27 cellular contexts compared by ENCODE assay signal in the genomic region with DNA sequence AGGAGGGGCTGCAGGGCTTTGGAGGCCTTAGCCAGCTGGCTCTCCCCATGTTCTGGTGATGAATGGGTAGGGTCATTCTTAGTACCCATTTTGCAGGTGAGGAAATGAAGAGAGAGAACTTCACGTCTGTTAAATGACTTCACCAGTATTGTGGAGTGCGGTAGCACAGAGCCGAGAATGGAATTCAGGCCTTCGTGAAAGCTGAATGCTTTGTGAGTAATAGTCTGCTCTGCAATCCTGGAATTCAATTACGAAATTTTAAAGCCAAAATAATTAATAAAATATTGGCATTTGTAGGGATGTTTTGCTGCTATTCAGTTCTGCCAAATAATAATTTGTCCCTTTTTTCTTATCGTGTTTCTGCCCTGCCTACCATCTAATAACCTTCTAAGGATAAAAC.
DNase-seq lines count a peak whose midpoint lies in the region; ATAC-seq, FAIRE-seq and TF ChIP-seq lines count a peak whose summit lies in the region.
"Had no signal": no experiment of that assay in that cellular context is flagged by ENCODE, and none has a peak within 500 bp of the region (broad histone marks: within the 10 kb centered on the region; RNA-seq: fewer than 3 reads in every experiment).

No MANE protein-coding gene starts in this region.

- TF ChIP-seq POLR2A in adrenal gland (IDR thresholded peaks at IDR 0.05): no peak

- H3K27me3 Mint-ChIP-seq in astrocyte (ENCODE audit: low read depth, unreplicated experiment): no peaks in the 10 kb centered on the region
- H3K27me3 Mint-ChIP-seq: progenitor cell of endocrine pancreas had no signal

- intact Hi-C loops in adrenal gland (cut with DNase I): no loop called here

- peaks cover 45% of the 10 kb centered on the region for H3F3A ChIP-seq in SK-N-SH (replicated peaks; ENCODE audit: insufficient read depth)

- no peak for FAIRE-seq in astrocyte (lab: Jason Lieb, UNC)
- FAIRE-seq: endometrium had no signal

- CTCF ChIA-PET in SK-N-SH (lab: Yijun Ruan, JAX): no interaction called here

- no peaks in the 10 kb centered on the region for H3K4me1 Mint-ChIP-seq in astrocyte (ENCODE audit: low read depth, unreplicated experiment)

- H3K9me3 Mint-ChIP-seq in astrocyte (ENCODE audit: unreplicated experiment): no peaks in the 10 kb centered on the region
- peaks cover 0 to 10% of the 10 kb centered on the region in 2 donors for H3K9me3 Mint-ChIP-seq in activated naive CD4-positive, alpha-beta T cell treated with anti-CD3 and anti-CD28 coated beads, Interleukin-2, amount 50 U/mL, for 72 hours

- 0 out of 4 replicates have a peak overlapping the region, but pooled peaks of 1 of the 2 experiments have one; percentile 6 for H3K27ac ChIP-seq in SK-N-SH (ENCODE audit: low read depth in 2 of 2, low read length in 1 of 2)
- no peak overlapping the region for H3K27ac ChIP-seq in astrocyte (ENCODE audit: low read depth, low read length)
- H3K27ac ChIP-seq in urinary bladder (ENCODE audit: low read depth): peak overlapping the region; percentile 41
- H3K27ac ChIP-seq in adrenal gland: no peak overlapping the region
- H3K27ac ChIP-seq: 22Rv1, colonic mucosa, stomach, upper lobe of left lung had no signal

- WGBS in SK-N-SH (ENCODE audit: low lambda C conversion rate): 81% methylated on average over 6 of the region's 6 CpGs
- WGBS in urinary bladder: 78% methylated on average over 6 of the region's 6 CpGs
- WGBS in adrenal gland, 4 donors: 75 to 89% (median 83%) methylated on average over 6 of the region's 6 CpGs

- H4K20me1 ChIP-seq in SK-N-SH (ENCODE audit: insufficient read depth): no peaks in the 10 kb centered on the region
- H4K20me1 ChIP-seq in astrocyte (ENCODE audit: insufficient read depth, low read length): no peaks in the 10 kb centered on the region

- DNase-seq in SK-N-SH (no peak), astrocyte (ENCODE audit: low read depth) (peak; percentile 72), fibroblast of the conjunctiva (ENCODE audit: low read depth) (peak; percentile 36), adrenal gland (no peak), GF-D8 (lab: John Stamatoyannopoulos, UW) (no peak)
- DNase-seq in activated naive CD4-positive, alpha-beta T cell treated with anti-CD3 and anti-CD28 coated beads, Interleukin-2, amount 50 U/mL, for 72 hours (ENCODE audit: low spot score in 2 of 2): no peak
- DNase-seq: activated CD4-positive, alpha-beta T cell treated with anti-CD3 and anti-CD28 coated beads, Interleukin-2, amount 50 U/mL, for 1 hour; activated CD8-positive, alpha-beta memory T cell treated with anti-CD3 and anti-CD28 coated beads, Interleukin-2, amount 50 U/mL, for 48 hours; activated gamma-delta T cell; anterior cingulate cortex; colonic mucosa; DMS79 treated with DMSO at 0.1 percent for 48 hours; Kasumi-1; left cardiac atrium; NCI-H1105 treated with DMSO at 0.1 percent for 48 hours; NCI-H526 treated with DMSO at 0.1 percent for 48 hours; SHP77 treated with DMSO at 0.1 percent for 48 hours; stimulated activated CD4-positive, alpha-beta T cell treated with anti-CD3 and anti-CD28 coated beads, Interleukin-2, amount 100 ng/mL, for 48 hours; stomach; upper lobe of left lung had no signal

- ATAC-seq in SK-N-SH treated with all-trans-retinoic acid at 6 μM for 48 hours: peak; percentile 75
- no peak for ATAC-seq in activated naive CD4-positive, alpha-beta T cell treated with anti-CD3 and anti-CD28 coated beads, Interleukin-2, amount 50 U/mL, for 72 hours
- ATAC-seq: left cardiac atrium had no signal

- no peak overlapping the region for H3K9ac ChIP-seq in SK-N-SH
- no peak overlapping the region for H3K9ac ChIP-seq in astrocyte (ENCODE audit: low read length)

- TF ChIP-seq RAD21 in SK-N-SH (IDR thresholded peaks at IDR 0.05; ENCODE audit: low read length): no peak

- no peak overlapping the region for H3K4me3 ChIP-seq in SK-N-SH (ENCODE audit: low read depth in 2 of 2, low read length in 1 of 2)
- no peak overlapping the region for H3K4me3 ChIP-seq in astrocyte (ENCODE audit: insufficient read depth, low read depth, low read length)
- H3K4me3 ChIP-seq in urinary bladder (ENCODE audit: low read depth, low read length): no peak overlapping the region
- no peak overlapping the region for H3K4me3 ChIP-seq in adrenal gland
- H3K4me3 ChIP-seq: colonic mucosa, skin epidermis, stomach, upper lobe of left lung had no signal

- no peak for TF ChIP-seq CTCF in SK-N-SH (IDR thresholded peaks at IDR 0.05)
- no peak for TF ChIP-seq CTCF in astrocyte (IDR thresholded peaks at IDR 0.05; ENCODE audit: insufficient read depth, low read depth, low read length)
- no peak for TF ChIP-seq CTCF in adrenal gland (IDR thresholded peaks at IDR 0.05)

- POLR2A ChIA-PET in SK-N-SH (lab: Yijun Ruan, JAX): no interaction called here

- H3K4me2 ChIP-seq in SK-N-SH (no peak overlapping the region), astrocyte (ENCODE audit: low read length) (no peak overlapping the region)

- H3K27me3 ChIP-seq in SK-N-SH (ENCODE audit: insufficient read depth): no peaks in the 10 kb centered on the region
- H3K27me3 ChIP-seq in astrocyte (ENCODE audit: insufficient read depth, low read length): no peaks in the 10 kb centered on the region
- no peaks in the 10 kb centered on the region for H3K27me3 ChIP-seq in adrenal gland
- H3K27me3 ChIP-seq: colonic mucosa, stomach, upper lobe of left lung had no signal

- no peak overlapping the region for H3K4me3 Mint-ChIP-seq in astrocyte (ENCODE audit: unreplicated experiment)
- H3K4me3 Mint-ChIP-seq: neural crest cell had no signal

- H3K36me3 ChIP-seq in SK-N-SH (replicated peaks in 1 of 2; ENCODE audit: control insufficient read depth in 1 of 2, insufficient read depth in 2 of 2, low read length in 1 of 2) (peaks cover 0 to 34% of the 10 kb centered on the region in 2 experiments), astrocyte (ENCODE audit: insufficient read depth, low read length) (no peaks in the 10 kb centered on the region), urinary bladder (ENCODE audit: insufficient read depth) (no peaks in the 10 kb centered on the region), adrenal gland (replicated peaks in 1 of 2) (no peaks in the 10 kb centered on the region)
- H3K36me3 ChIP-seq: colonic mucosa, stomach, upper lobe of left lung had no signal

- no peak overlapping the region for H3K27ac Mint-ChIP-seq in astrocyte (ENCODE audit: unreplicated experiment)
- H3K27ac Mint-ChIP-seq in activated naive CD4-positive, alpha-beta T cell treated with anti-CD3 and anti-CD28 coated beads, Interleukin-2, amount 50 U/mL, for 72 hours: no peak overlapping the region
- H3K27ac Mint-ChIP-seq: progenitor cell of endocrine pancreas had no signal

- H3K4me1 ChIP-seq in SK-N-SH (ENCODE audit: control insufficient read depth in 1 of 2, insufficient read depth in 2 of 2, low read depth in 1 of 2, low read length in 1 of 2) (no peaks in the 10 kb centered on the region; a peak in 2 of 4 replicates), astrocyte (ENCODE audit: insufficient read depth, low read length) (no peaks in the 10 kb centered on the region), urinary bladder (ENCODE audit: insufficient read depth) (no peaks in the 10 kb centered on the region), adrenal gland (replicated peaks in 1 of 2) (no peaks in the 10 kb centered on the region)
- H3K4me1 ChIP-seq: colonic mucosa, stomach, upper lobe of left lung had no signal

- H2AFZ ChIP-seq in SK-N-SH (ENCODE audit: low read depth) (no peak overlapping the region), astrocyte (ENCODE audit: low read depth, low read length) (no peak overlapping the region)

- H3K79me2 ChIP-seq in SK-N-SH (ENCODE audit: insufficient read depth) (peaks cover 25% of the 10 kb centered on the region), astrocyte (ENCODE audit: insufficient read depth, low read length) (no peaks in the 10 kb centered on the region)

- no peaks in the 10 kb centered on the region for H3K9me2 ChIP-seq in SK-N-SH

- no peak for TF ChIP-seq EP300 in SK-N-SH (IDR thresholded peaks at IDR 0.05; ENCODE audit: borderline replicate concordance in 1 of 2, low read depth in 1 of 2, low read length in 1 of 2)

- H3K9me3 ChIP-seq in SK-N-SH (no peaks in the 10 kb centered on the region), astrocyte (ENCODE audit: insufficient read depth, low read depth, low read length) (no peaks in the 10 kb centered on the region), adrenal gland (replicated peaks in 1 of 3) (no peaks in the 10 kb centered on the region)
- H3K9me3 ChIP-seq: colonic mucosa, stomach, upper lobe of left lung had no signal

- no peaks in the 10 kb centered on the region for H3K36me3 Mint-ChIP-seq in astrocyte (ENCODE audit: low read depth, unreplicated experiment)
- peaks cover 0 to 5% of the 10 kb centered on the region in 2 donors for H3K36me3 Mint-ChIP-seq in activated naive CD4-positive, alpha-beta T cell treated with anti-CD3 and anti-CD28 coated beads, Interleukin-2, amount 50 U/mL, for 72 hours

TF ChIP-seq in SK-N-SH treated with all-trans-retinoic acid at 6 μM for 48 hours, 23 proteins besides CTCF, POLR2A, EP300 and RAD21 (continues in another document):
- no peak for TF ChIP-seq RARB (CRISPR knock-in tag; IDR thresholded peaks at IDR 0.05)
- TF ChIP-seq, protein P1, sequence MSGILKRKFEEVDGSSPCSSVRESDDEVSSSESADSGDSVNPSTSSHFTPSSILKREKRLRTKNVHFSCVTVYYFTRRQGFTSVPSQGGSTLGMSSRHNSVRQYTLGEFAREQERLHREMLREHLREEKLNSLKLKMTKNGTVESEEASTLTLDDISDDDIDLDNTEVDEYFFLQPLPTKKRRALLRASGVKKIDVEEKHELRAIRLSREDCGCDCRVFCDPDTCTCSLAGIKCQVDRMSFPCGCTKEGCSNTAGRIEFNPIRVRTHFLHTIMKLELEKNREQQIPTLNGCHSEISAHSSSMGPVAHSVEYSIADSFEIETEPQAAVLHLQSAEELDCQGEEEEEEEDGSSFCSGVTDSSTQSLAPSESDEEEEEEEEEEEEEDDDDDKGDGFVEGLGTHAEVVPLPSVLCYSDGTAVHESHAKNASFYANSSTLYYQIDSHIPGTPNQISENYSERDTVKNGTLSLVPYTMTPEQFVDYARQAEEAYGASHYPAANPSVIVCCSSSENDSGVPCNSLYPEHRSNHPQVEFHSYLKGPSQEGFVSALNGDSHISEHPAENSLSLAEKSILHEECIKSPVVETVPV (CRISPR knock-in tag; IDR thresholded peaks at IDR 0.05): no peak

TF ChIP-seq in SK-N-SH, 30 proteins besides CTCF, POLR2A, EP300 and RAD21:
- TF ChIP-seq, protein P2, sequence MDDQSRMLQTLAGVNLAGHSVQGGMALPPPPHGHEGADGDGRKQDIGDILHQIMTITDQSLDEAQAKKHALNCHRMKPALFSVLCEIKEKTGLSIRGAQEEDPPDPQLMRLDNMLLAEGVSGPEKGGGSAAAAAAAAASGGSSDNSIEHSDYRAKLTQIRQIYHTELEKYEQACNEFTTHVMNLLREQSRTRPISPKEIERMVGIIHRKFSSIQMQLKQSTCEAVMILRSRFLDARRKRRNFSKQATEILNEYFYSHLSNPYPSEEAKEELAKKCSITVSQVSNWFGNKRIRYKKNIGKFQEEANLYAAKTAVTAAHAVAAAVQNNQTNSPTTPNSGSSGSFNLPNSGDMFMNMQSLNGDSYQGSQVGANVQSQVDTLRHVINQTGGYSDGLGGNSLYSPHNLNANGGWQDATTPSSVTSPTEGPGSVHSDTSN (IDR thresholded peaks at IDR 0.05): no peak
- TF ChIP-seq MEF2A (IDR thresholded peaks at IDR 0.05; ENCODE audit: borderline replicate concordance, low read depth): no peak
- no peak for TF ChIP-seq NFIC (IDR thresholded peaks at IDR 0.05; ENCODE audit: borderline replicate concordance)

Comparison
In these comparisons a context has a peak if more than half of its experiments do, and no peak if none do; other contexts are left out.
1. DNase-seq: peak in astrocyte (single experiment) and fibroblast of the conjunctiva (single experiment); none in SK-N-SH (single experiment), adrenal gland (0 of 7), activated naive CD4-positive, alpha-beta T cell treated with anti-CD3 and anti-CD28 coated beads, Interleukin-2, amount 50 U/mL, for 72 hours (0 of 2) and GF-D8 (single experiment).